In the genomic region with DNA sequence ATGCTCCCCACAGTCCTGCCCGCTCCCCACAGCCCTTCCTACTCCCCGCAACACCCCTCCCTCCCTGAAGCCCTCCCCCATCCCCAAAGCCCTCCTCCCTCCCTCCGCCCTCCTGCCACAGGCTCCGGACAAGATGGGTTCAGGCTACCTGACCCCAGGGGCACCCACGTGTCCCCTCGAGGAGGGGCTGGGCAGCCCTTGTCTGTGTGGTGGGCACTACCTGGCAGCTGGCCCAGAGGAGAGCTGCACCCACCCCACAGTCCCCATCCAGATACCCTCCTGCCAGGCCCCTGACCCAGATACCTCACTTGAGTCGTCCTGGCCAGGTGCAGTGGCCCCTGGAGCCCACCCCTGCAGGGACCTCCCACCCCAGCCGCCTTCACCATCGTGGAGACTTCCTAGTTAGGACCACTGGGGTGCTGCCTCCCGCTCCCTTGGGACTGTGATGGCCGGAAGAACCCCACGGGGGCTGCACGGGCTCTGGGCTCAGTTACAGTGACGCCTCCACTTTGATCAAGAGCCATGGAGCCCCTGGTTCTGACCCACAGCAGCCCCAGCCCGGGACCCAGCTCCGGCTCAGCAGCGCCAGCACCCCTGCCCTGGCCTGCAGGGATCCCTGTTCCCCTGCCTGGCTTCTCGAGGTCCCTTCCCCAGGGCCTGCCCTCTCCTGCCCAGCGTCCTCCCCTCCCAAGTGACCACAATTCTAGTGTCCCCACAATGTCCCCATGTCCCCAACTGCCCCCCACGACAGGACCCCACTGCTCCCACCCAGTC, we compare ENCODE assay signal across 1 cellular context.
TF ChIP-seq lines count a peak whose summit lies in the region.

No MANE protein-coding gene starts in this region.

TF ChIP-seq in H1, 55 proteins besides CTCF, POLR2A, EP300 and RAD21:
- TF ChIP-seq, protein P1, sequence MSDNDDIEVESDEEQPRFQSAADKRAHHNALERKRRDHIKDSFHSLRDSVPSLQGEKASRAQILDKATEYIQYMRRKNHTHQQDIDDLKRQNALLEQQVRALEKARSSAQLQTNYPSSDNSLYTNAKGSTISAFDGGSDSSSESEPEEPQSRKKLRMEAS (IDR thresholded peaks at IDR 0.05) = no peak
- TF ChIP-seq KDM1A (IDR thresholded peaks at IDR 0.05; ENCODE audit: borderline replicate concordance, low read length) (no peak), SUZ12 (IDR thresholded peaks at IDR 0.05; ENCODE audit: low read length) (no peak), KDM4A (IDR thresholded peaks at IDR 0.05; ENCODE audit: low read depth, low read length, severe bottlenecking) (no peak), ZNF274 (IDR thresholded peaks at IDR 0.05; ENCODE audit: borderline replicate concordance, extremely low read depth, low read length) (no peak), HDAC2 (IDR thresholded peaks at IDR 0.05; ENCODE audit: borderline replicate concordance in 1 of 2, low read depth in 2 of 2, low read length in 2 of 2) (no peak)
- TF ChIP-seq, protein P2, sequence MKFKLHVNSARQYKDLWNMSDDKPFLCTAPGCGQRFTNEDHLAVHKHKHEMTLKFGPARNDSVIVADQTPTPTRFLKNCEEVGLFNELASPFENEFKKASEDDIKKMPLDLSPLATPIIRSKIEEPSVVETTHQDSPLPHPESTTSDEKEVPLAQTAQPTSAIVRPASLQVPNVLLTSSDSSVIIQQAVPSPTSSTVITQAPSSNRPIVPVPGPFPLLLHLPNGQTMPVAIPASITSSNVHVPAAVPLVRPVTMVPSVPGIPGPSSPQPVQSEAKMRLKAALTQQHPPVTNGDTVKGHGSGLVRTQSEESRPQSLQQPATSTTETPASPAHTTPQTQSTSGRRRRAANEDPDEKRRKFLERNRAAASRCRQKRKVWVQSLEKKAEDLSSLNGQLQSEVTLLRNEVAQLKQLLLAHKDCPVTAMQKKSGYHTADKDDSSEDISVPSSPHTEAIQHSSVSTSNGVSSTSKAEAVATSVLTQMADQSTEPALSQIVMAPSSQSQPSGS (IDR thresholded peaks at IDR 0.05; ENCODE audit: low read length) = no peak
TF ChIP-seq in H1: peak in this region for 0.
